Comparison of ENCODE assay signal across 23 cellular contexts in genomic region chr2:40611196-40611595, GRCh38.
"Had no signal": no experiment of that assay in that cellular context is flagged by ENCODE, and none has a peak within 500 bp of the region (broad histone marks: within the 10 kb centered on the region; RNA-seq: fewer than 3 reads in every experiment).

No MANE protein-coding gene starts in this region.

- H3K27ac Mint-ChIP-seq: activated CD8-positive, alpha-beta memory T cell treated with anti-CD3 and anti-CD28 coated beads, Interleukin-2, amount 10 ng/mL, durations not matched to agents 7 days and 5 days; activated naive CD4-positive, alpha-beta T cell treated with anti-CD3 and anti-CD28 coated beads, Interleukin-2, amount 50 U/mL, for 72 hours; activated naive CD8-positive, alpha-beta T cell treated with anti-CD3 and anti-CD28 coated beads, Interleukin-2, amount 50 U/mL, for 24 hours; activated T-cell treated with anti-CD3 and anti-CD28 coated beads, Interleukin-2, amount 50 U/mL, for 24 hours; T-helper 17 cell; WTC11 had no signal

- H3K36me3 Mint-ChIP-seq: activated CD8-positive, alpha-beta memory T cell treated with anti-CD3 and anti-CD28 coated beads, Interleukin-2, amount 10 ng/mL, durations not matched to agents 7 days and 5 days; activated naive CD4-positive, alpha-beta T cell treated with anti-CD3 and anti-CD28 coated beads, Interleukin-2, amount 50 U/mL, for 72 hours; WTC11 had no signal

- H3K27me3 Mint-ChIP-seq: activated CD8-positive, alpha-beta memory T cell treated with anti-CD3 and anti-CD28 coated beads, Interleukin-2, amount 10 ng/mL, durations not matched to agents 7 days and 5 days; activated naive CD8-positive, alpha-beta T cell treated with anti-CD3 and anti-CD28 coated beads, Interleukin-2, amount 50 U/mL, for 24 hours; activated T-cell treated with anti-CD3 and anti-CD28 coated beads, Interleukin-2, amount 50 U/mL, for 24 hours; T-helper 17 cell had no signal

- H3K9ac ChIP-seq: KMS-11 had no signal

- H3K4me2 ChIP-seq: KMS-11 had no signal

- DNase-seq: activated CD4-positive, alpha-beta T cell treated with anti-CD3 and anti-CD28 coated beads for 48 hours; activated CD4-positive, alpha-beta T cell treated with anti-CD3 and anti-CD28 coated beads, Interleukin-2, amount 50 U/mL, for 48 hours; activated CD4-positive, CD25-positive, alpha-beta regulatory T cell treated with anti-CD3 and anti-CD28 coated beads, Interleukin-2, amount 50 U/mL, for 72 hours; activated CD8-positive, alpha-beta memory T cell treated with anti-CD3 and anti-CD28 coated beads, Interleukin-2, amount 10 ng/mL, durations not matched to agents 7 days and 5 days; activated effector memory CD4-positive, alpha-beta T cell treated with anti-CD3 and anti-CD28 coated beads, Interleukin-2, amount 50 U/mL, for 16 hours; activated naive CD4-positive, alpha-beta T cell treated with Interleukin-2 at 50 U/mL for 16 hours; activated naive CD8-positive, alpha-beta T cell treated with anti-CD3 and anti-CD28 coated beads, Interleukin-2, amount 50 U/mL, for 24 hours; activated T-cell treated with anti-CD3 and anti-CD28 coated beads, Interleukin-2, amount 50 U/mL, for 24 hours; cerebellar nuclear complex; NCI-H1092; NCI-H1417; NCI-H1930; NCI-H2171; NCI-H2227 treated with DMSO at 0.1 percent for 48 hours; NCI-H526; NCI-H774; NK-92 treated with Interleukin-12 subunit alpha and Interleukin-12 subunit beta, amount 100 ng/mL, for 24 hours; SHP77 treated with DMSO at 0.1 percent for 48 hours; T-helper 17 cell; T-helper 9 cell had no signal

- ATAC-seq: activated CD8-positive, alpha-beta memory T cell treated with anti-CD3 and anti-CD28 coated beads, Interleukin-2, amount 10 ng/mL, durations not matched to agents 7 days and 5 days; activated naive CD4-positive, alpha-beta T cell treated with anti-CD3 and anti-CD28 coated beads, Interleukin-2, amount 50 U/mL, for 72 hours; activated naive CD8-positive, alpha-beta T cell treated with anti-CD3 and anti-CD28 coated beads, Interleukin-2, amount 50 U/mL, for 24 hours; T-helper 17 cell; WTC11 had no signal

- H3K4me3 Mint-ChIP-seq: activated CD8-positive, alpha-beta memory T cell treated with anti-CD3 and anti-CD28 coated beads, Interleukin-2, amount 10 ng/mL, durations not matched to agents 7 days and 5 days; activated naive CD8-positive, alpha-beta T cell treated with anti-CD3 and anti-CD28 coated beads, Interleukin-2, amount 50 U/mL, for 24 hours; activated T-cell treated with anti-CD3 and anti-CD28 coated beads, Interleukin-2, amount 50 U/mL, for 24 hours; T-helper 17 cell; WTC11 had no signal

- H3K4me1 Mint-ChIP-seq: activated CD8-positive, alpha-beta memory T cell treated with anti-CD3 and anti-CD28 coated beads, Interleukin-2, amount 10 ng/mL, durations not matched to agents 7 days and 5 days; activated naive CD8-positive, alpha-beta T cell treated with anti-CD3 and anti-CD28 coated beads, Interleukin-2, amount 50 U/mL, for 24 hours; T-helper 17 cell had no signal

- H3K27ac ChIP-seq: KMS-11 had no signal
